ENCODE assay signal across 13 cellular contexts in the genomic region with DNA sequence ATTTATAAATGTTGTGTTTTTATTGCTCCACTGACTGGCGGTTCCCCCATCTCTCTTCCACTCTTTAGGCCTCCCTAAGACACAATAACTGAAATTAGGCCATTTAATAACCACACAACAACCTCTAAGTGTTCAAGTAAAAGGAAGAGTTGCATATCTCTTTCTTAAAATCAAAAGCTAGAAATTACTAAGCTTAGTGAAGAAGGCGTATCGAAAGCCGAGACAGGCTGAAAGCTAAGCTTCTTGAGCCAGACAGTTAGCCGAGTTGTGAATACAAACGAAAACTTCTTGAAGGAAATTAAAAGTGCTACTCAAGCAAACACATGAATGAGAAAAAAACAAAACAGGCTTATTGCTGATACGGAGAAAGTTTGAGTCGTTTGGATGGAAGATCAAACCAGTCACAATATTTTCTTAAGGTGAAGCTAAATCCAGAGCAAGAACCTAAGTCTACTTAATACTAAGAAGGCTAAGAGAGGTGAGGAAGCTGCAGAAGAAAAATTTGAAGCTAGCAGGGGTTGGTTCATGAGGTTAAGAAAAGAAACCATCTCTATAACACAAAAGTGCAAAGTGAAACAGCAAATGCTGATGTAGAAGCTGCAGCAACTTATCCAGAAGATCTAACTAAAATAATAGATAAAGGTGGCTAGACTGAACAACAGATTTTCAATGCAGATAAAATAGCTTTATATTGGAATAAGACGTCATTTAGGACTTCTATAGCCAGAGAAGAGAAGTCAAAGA.
"Had no signal": no experiment of that assay in that cellular context is flagged by ENCODE, and none has a peak within 500 bp of the region (broad histone marks: within the 10 kb centered on the region; RNA-seq: fewer than 3 reads in every experiment).

No MANE protein-coding gene starts in this region.

- H3K4me1 Mint-ChIP-seq: activated naive CD4-positive, alpha-beta T cell treated with anti-CD3 and anti-CD28 coated beads, Interleukin-2, amount 50 U/mL, for 24 hours had no signal

- DNase-seq: activated CD4-positive, alpha-beta T cell treated with anti-CD3 and anti-CD28 coated beads, Interleukin-2, amount 50 U/mL, for 1 hour; caudate nucleus; effector CD4-positive, alpha-beta T cell; foreskin melanocyte; kidney; left ventricle myocardium inferior; mesendoderm; psoas muscle; sigmoid colon; stimulated activated CD4-positive, alpha-beta T cell treated with anti-CD3 and anti-CD28 coated beads, Interleukin-2, amount 100 ng/mL, for 24 hours; stimulated activated naive CD4-positive, alpha-beta T cell treated with Interleukin-2 at 50 U/mL for 16 hours had no signal

- H3K4me3 Mint-ChIP-seq: activated naive CD4-positive, alpha-beta T cell treated with anti-CD3 and anti-CD28 coated beads, Interleukin-2, amount 50 U/mL, for 24 hours; type B pancreatic cell had no signal

- ATAC-seq: psoas muscle had no signal

- H3K9me3 Mint-ChIP-seq: activated naive CD4-positive, alpha-beta T cell treated with anti-CD3 and anti-CD28 coated beads, Interleukin-2, amount 50 U/mL, for 24 hours; type B pancreatic cell had no signal

- H3K36me3 Mint-ChIP-seq: activated naive CD4-positive, alpha-beta T cell treated with anti-CD3 and anti-CD28 coated beads, Interleukin-2, amount 50 U/mL, for 24 hours; type B pancreatic cell had no signal

- H3K27ac Mint-ChIP-seq: activated naive CD4-positive, alpha-beta T cell treated with anti-CD3 and anti-CD28 coated beads, Interleukin-2, amount 50 U/mL, for 24 hours; type B pancreatic cell had no signal
